13 cellular contexts compared by ENCODE assay signal in the genomic region with DNA sequence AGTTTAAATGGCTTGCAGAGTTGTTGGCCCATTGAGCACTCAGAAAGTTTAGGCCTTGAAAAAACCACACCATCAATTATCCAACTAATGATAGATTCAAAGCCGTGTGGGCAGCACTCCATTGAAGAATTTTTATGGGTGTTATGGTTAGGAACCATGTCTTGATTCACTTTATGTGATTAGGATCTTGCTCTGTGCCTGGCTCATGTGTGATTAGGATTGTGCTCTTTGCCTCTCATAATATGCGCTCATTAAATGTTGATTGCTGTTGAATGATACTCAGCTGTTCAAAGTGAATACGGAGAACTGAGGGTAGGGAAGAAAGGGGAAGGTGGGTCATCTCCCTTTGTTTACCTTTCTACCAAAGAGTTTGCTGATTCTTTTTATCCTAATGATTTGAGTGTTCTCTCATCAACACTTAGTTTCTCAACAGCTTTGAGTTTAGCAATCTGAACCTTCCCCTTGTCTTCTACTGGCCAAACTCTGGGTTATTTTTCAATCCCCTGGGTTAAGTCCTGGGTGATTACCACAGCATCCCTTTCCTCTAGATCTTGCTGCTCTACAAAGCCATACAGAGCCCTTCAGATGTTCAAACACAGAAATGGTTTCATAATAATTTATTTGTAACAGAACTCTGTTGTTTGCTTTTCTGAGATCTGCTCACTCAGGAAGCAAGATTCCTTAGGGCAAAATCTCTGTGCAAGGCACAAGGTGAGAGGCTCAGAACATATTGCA.
"Had no signal": no experiment of that assay in that cellular context is flagged by ENCODE, and none has a peak within 500 bp of the region (broad histone marks: within the 10 kb centered on the region; RNA-seq: fewer than 3 reads in every experiment).

No MANE protein-coding gene starts in this region.

- H3K4me1 ChIP-seq: gastrocnemius medialis, transverse colon had no signal

- H3K36me3 Mint-ChIP-seq: naive B cell; stimulated activated memory B cell treated with anti-CD40 and anti-IgM and Interleukin-4, amounts not matched to agents 10 μg/mL and 1 μg/mL and 100 μg/mL, for 72 hours had no signal

- H3K9me3 Mint-ChIP-seq: activated CD8-positive, alpha-beta T cell treated with anti-CD3 and anti-CD28 coated beads for 36 hours; naive B cell; stimulated activated memory B cell treated with anti-CD40 and anti-IgM and Interleukin-4, amounts not matched to agents 10 μg/mL and 1 μg/mL and 100 μg/mL, for 72 hours had no signal

- H3K4me1 Mint-ChIP-seq: naive B cell; stimulated activated memory B cell treated with anti-CD40 and anti-IgM and Interleukin-4, amounts not matched to agents 10 μg/mL and 1 μg/mL and 100 μg/mL, for 72 hours had no signal

- H3K27me3 ChIP-seq: cardiac muscle cell, gastrocnemius medialis, neutrophil, transverse colon had no signal

- H3K36me3 ChIP-seq: cardiac muscle cell, gastrocnemius medialis, neutrophil, transverse colon, WERI-Rb-1 had no signal

- H3K4me3 Mint-ChIP-seq: activated CD8-positive, alpha-beta T cell treated with anti-CD3 and anti-CD28 coated beads for 36 hours; naive B cell; stimulated activated memory B cell treated with anti-CD40 and anti-IgM and Interleukin-4, amounts not matched to agents 10 μg/mL and 1 μg/mL and 100 μg/mL, for 72 hours had no signal

- H3K27ac Mint-ChIP-seq: activated CD8-positive, alpha-beta T cell treated with anti-CD3 and anti-CD28 coated beads for 36 hours; naive B cell; stimulated activated memory B cell treated with anti-CD40 and anti-IgM and Interleukin-4, amounts not matched to agents 10 μg/mL and 1 μg/mL and 100 μg/mL, for 72 hours had no signal

- ATAC-seq: activated CD8-positive, alpha-beta T cell treated with anti-CD3 and anti-CD28 coated beads for 36 hours; gastrocnemius medialis; right cardiac atrium; stimulated activated memory B cell treated with anti-CD40 and anti-IgM and Interleukin-4, amounts not matched to agents 10 μg/mL and 1 μg/mL and 100 μg/mL, for 72 hours had no signal

- H3K27ac ChIP-seq: cardiac muscle cell, gastrocnemius medialis, neutrophil, transverse colon, WERI-Rb-1 had no signal

- H3K27me3 Mint-ChIP-seq: naive B cell; stimulated activated memory B cell treated with anti-CD40 and anti-IgM and Interleukin-4, amounts not matched to agents 10 μg/mL and 1 μg/mL and 100 μg/mL, for 72 hours had no signal

- DNase-seq: activated CD4-positive, alpha-beta T cell treated with anti-CD3 and anti-CD28 coated beads for 4 hours; activated CD8-positive, alpha-beta memory T cell treated with anti-CD3 and anti-CD28 coated beads, Interleukin-2, amount 50 U/mL, for 4 hours; activated CD8-positive, alpha-beta T cell treated with anti-CD3 and anti-CD28 coated beads for 36 hours; activated naive CD4-positive, alpha-beta T cell; effector CD4-positive, alpha-beta T cell; gastrocnemius medialis; naive B cell; right cardiac atrium; transverse colon; WERI-Rb-1 had no signal

- H3K4me3 ChIP-seq: cardiac muscle cell, gastrocnemius medialis, transverse colon had no signal

- H3K9me3 ChIP-seq: gastrocnemius medialis, neutrophil, transverse colon had no signal
